In genomic region chr20:46683620-46683938, GRCh38 we compare ENCODE assay signal across 8 cellular contexts. TPM values are rescaled to one million over a fixed set of nuclear protein-coding genes. Genes with fewer than 3 reads are reported as not detected.
DNase-seq lines count a peak whose midpoint lies in the region; ATAC-seq and TF ChIP-seq lines count a peak whose summit lies in the region.
"Had no signal": no experiment of that assay in that cellular context is flagged by ENCODE, and none has a peak within 500 bp of the region (broad histone marks: within the 10 kb centered on the region; RNA-seq: fewer than 3 reads in every experiment).

No MANE protein-coding gene starts in this region.

- ATAC-seq in lower lobe of right lung (no peak), upper lobe of right lung (no peak), GM19463 (IDR thresholded peaks at IDR 0.05; ENCODE audit: unreplicated experiment) (no peak)

- H2AFZ ChIP-seq in PC-9 = no peak overlapping the region

- no peak overlapping the region for H3K27ac ChIP-seq in PC-9
- peak overlapping the region; percentile 33 for H3K27ac ChIP-seq in endodermal cell (ENCODE audit: low read depth, low read length)
- no peak overlapping the region for H3K27ac ChIP-seq in lower lobe of right lung
- no peak overlapping the region for H3K27ac ChIP-seq in upper lobe of right lung
- H3K27ac ChIP-seq: SK-N-MC had no signal

- H4K20me1 ChIP-seq in PC-9 (ENCODE audit: insufficient read depth) = peaks cover 19% of the 10 kb centered on the region

- H3K9me3 Mint-ChIP-seq in endodermal cell = peaks cover 10% of the 10 kb centered on the region
- no peaks in the 10 kb centered on the region for H3K9me3 Mint-ChIP-seq in activated T-helper 1 cell treated with anti-CD3 and anti-CD28 coated beads, Interleukin-12 subunit alpha, Interleukin-12 subunit beta, Interleukin-2, Interleukin-4 antibody, amounts not matched to agents 30 ng/mL and 10 ng/mL and 1 ng/mL, durations not matched to agents 14 hours and 24 hours and 36 hours

- CTCF ChIA-PET in PC-9 (lab: Charles Lee) = no interaction called here

- H3K4me3 ChIP-seq in PC-9 (peak overlapping the region; percentile 47; the same call in 1 of the 2 replicates), endodermal cell (ENCODE audit: low read length) (peak overlapping the region; percentile 67), lower lobe of right lung (peak overlapping the region; percentile 44), upper lobe of right lung (peak overlapping the region; percentile 37)
- H3K4me3 ChIP-seq: SK-N-MC had no signal

- POLR2A ChIA-PET in PC-9 (lab: Charles Lee; ENCODE audit: unreplicated experiment) = no interaction called here

- H3K27me3 Mint-ChIP-seq in endodermal cell (ENCODE audit: insufficient read depth) = no peaks in the 10 kb centered on the region
- no peaks in the 10 kb centered on the region for H3K27me3 Mint-ChIP-seq in activated T-helper 1 cell treated with anti-CD3 and anti-CD28 coated beads, Interleukin-12 subunit alpha, Interleukin-12 subunit beta, Interleukin-2, Interleukin-4 antibody, amounts not matched to agents 30 ng/mL and 10 ng/mL and 1 ng/mL, durations not matched to agents 14 hours and 24 hours and 36 hours (ENCODE audit: insufficient read depth)

- no peak for TF ChIP-seq CTCF in PC-9 (conservative IDR thresholded peaks at IDR 0.05)
- TF ChIP-seq CTCF in endodermal cell (conservative IDR thresholded peaks at IDR 0.05) = no peak
- TF ChIP-seq CTCF in lower lobe of right lung (IDR thresholded peaks at IDR 0.05) = no peak
- TF ChIP-seq CTCF in upper lobe of right lung (IDR thresholded peaks at IDR 0.05) = no peak

- BruUV-seq in PC-9 (replicated peaks; lab: Mats Ljungman, UMichigan) = no TSS peak

- H3K79me2 ChIP-seq in PC-9 (ENCODE audit: low read depth) = peaks cover 49% of the 10 kb centered on the region

- H3K9ac ChIP-seq in endodermal cell (ENCODE audit: extremely low read depth, low read length, poor library complexity, severe bottlenecking) = no peak overlapping the region

- no peaks in the 10 kb centered on the region for H3K9me3 ChIP-seq in PC-9 (ENCODE audit: insufficient read depth, low read depth)
- H3K9me3 ChIP-seq in endodermal cell (ENCODE audit: control insufficient read depth, low read length) = peaks cover 10% of the 10 kb centered on the region
- no peaks in the 10 kb centered on the region for H3K9me3 ChIP-seq in lower lobe of right lung
- no peaks in the 10 kb centered on the region for H3K9me3 ChIP-seq in upper lobe of right lung

- H3K36me3 ChIP-seq in PC-9 (ENCODE audit: low read depth) (peaks cover 12% of the 10 kb centered on the region; the same call in 1 of the 2 replicates), endodermal cell (ENCODE audit: control insufficient read depth, insufficient read depth, low read length) (peaks cover 28% of the 10 kb centered on the region), lower lobe of right lung (peaks cover 31% of the 10 kb centered on the region), upper lobe of right lung (peaks cover 20% of the 10 kb centered on the region)

- peak overlapping the region; percentile 56 for H3K4me3 Mint-ChIP-seq in endodermal cell
- H3K4me3 Mint-ChIP-seq in activated T-helper 1 cell treated with anti-CD3 and anti-CD28 coated beads, Interleukin-12 subunit alpha, Interleukin-12 subunit beta, Interleukin-2, Interleukin-4 antibody, amounts not matched to agents 30 ng/mL and 10 ng/mL and 1 ng/mL, durations not matched to agents 14 hours and 24 hours and 36 hours = no peak overlapping the region

- H3F3A ChIP-seq in PC-9 (ENCODE audit: insufficient read depth, low read depth) = peaks cover 12% of the 10 kb centered on the region; the same call in 1 of the 2 replicates

- WGBS in endodermal cell (ENCODE audit: insufficient coverage in 1 of 2, insufficient read length in 1 of 2), 2 experiments = 71 to 76% methylated on average over 8 to 9 of the region's 9 CpGs

- peaks cover 30% of the 10 kb centered on the region for H3K4me1 Mint-ChIP-seq in endodermal cell
- H3K4me1 Mint-ChIP-seq in activated T-helper 1 cell treated with anti-CD3 and anti-CD28 coated beads, Interleukin-12 subunit alpha, Interleukin-12 subunit beta, Interleukin-2, Interleukin-4 antibody, amounts not matched to agents 30 ng/mL and 10 ng/mL and 1 ng/mL, durations not matched to agents 14 hours and 24 hours and 36 hours (ENCODE audit: low read depth) = peaks cover 56% of the 10 kb centered on the region

- peak overlapping the region; percentile 87 for H3K27ac Mint-ChIP-seq in endodermal cell
- H3K27ac Mint-ChIP-seq in activated T-helper 1 cell treated with anti-CD3 and anti-CD28 coated beads, Interleukin-12 subunit alpha, Interleukin-12 subunit beta, Interleukin-2, Interleukin-4 antibody, amounts not matched to agents 30 ng/mL and 10 ng/mL and 1 ng/mL, durations not matched to agents 14 hours and 24 hours and 36 hours = no peak overlapping the region

- H3K4me1 ChIP-seq in PC-9 (replicated peaks; ENCODE audit: insufficient read depth) (peaks cover 17% of the 10 kb centered on the region), endodermal cell (ENCODE audit: control insufficient read depth, insufficient read depth, low read length) (no peaks in the 10 kb centered on the region), lower lobe of right lung (peaks cover 55% of the 10 kb centered on the region), upper lobe of right lung (peaks cover 41% of the 10 kb centered on the region)

- no peaks in the 10 kb centered on the region for H3K9me2 ChIP-seq in PC-9 (ENCODE audit: insufficient read depth)

- H3K27me3 ChIP-seq in PC-9 (ENCODE audit: insufficient read depth, low read depth) (no peaks in the 10 kb centered on the region), endodermal cell (ENCODE audit: control insufficient read depth, insufficient read depth, low read length, poor library complexity, severe bottlenecking) (no peaks in the 10 kb centered on the region), lower lobe of right lung (ENCODE audit: low read depth) (no peaks in the 10 kb centered on the region), upper lobe of right lung (no peaks in the 10 kb centered on the region)

- DNase-seq in PC-9 = no peak
- no peak for DNase-seq in endodermal cell
- no peak for DNase-seq in lower lobe of right lung
- no peak for DNase-seq in upper lobe of right lung
- DNase-seq in activated T-helper 1 cell treated with anti-CD3 and anti-CD28 coated beads, Interleukin-12 subunit alpha, Interleukin-12 subunit beta, Interleukin-2, Interleukin-4 antibody, amounts not matched to agents 30 ng/mL and 10 ng/mL and 1 ng/mL, durations not matched to agents 14 hours and 24 hours and 36 hours (ENCODE audit: low spot score) = no peak
- DNase-seq in glomerular visceral epithelial cell (ENCODE audit: extremely low spot score) = no peak

- peaks cover 24% of the 10 kb centered on the region for H3K36me3 Mint-ChIP-seq in endodermal cell (ENCODE audit: low read depth)
- H3K36me3 Mint-ChIP-seq in activated T-helper 1 cell treated with anti-CD3 and anti-CD28 coated beads, Interleukin-12 subunit alpha, Interleukin-12 subunit beta, Interleukin-2, Interleukin-4 antibody, amounts not matched to agents 30 ng/mL and 10 ng/mL and 1 ng/mL, durations not matched to agents 14 hours and 24 hours and 36 hours (ENCODE audit: low read depth) = peaks cover 30% of the 10 kb centered on the region

- intact Hi-C loops in PC-9 (cut with micrococcal nuclease; ENCODE audit: unreplicated experiment) = no loop called here
- intact Hi-C loops in lower lobe of right lung (cut with DNase I) = no loop called here
- intact Hi-C loops in upper lobe of right lung (cut with DNase I) = no loop called here
- intact Hi-C loops in activated T-helper 1 cell treated with anti-CD3 and anti-CD28 coated beads, Interleukin-12 subunit alpha, Interleukin-12 subunit beta, Interleukin-2, Interleukin-4 antibody, amounts not matched to agents 30 ng/mL and 10 ng/mL and 1 ng/mL, durations not matched to agents 14 hours and 24 hours and 36 hours (cut with micrococcal nuclease) = no loop called here

- H3K4me2 ChIP-seq in PC-9 = peak overlapping the region; percentile 65

RNA-seq across cellular contexts. Expression of gene TP53RK, which starts 5.7 kb away (rescaled TPM):
- total RNA-seq in PC-9 (2021) (9.9 and 10.4 TPM in 2 replicates), endodermal cell (1 to 10 TPM; 9.4 to 9.9 TPM), lower lobe of right lung (11.9 TPM), upper lobe of right lung (13.3 TPM)
- 18.7 TPM for polyA plus RNA-seq in endodermal cell (2013, experiment 1 of 2)
- polyA plus RNA-seq in endodermal cell (2013, experiment 2 of 2) = 15.2 TPM
- total RNA-seq in activated T-helper 1 cell treated with anti-CD3 and anti-CD28 coated beads, Interleukin-12 subunit alpha, Interleukin-12 subunit beta, Interleukin-2, Interleukin-4 antibody, amounts not matched to agents 30 ng/mL and 10 ng/mL and 1 ng/mL, durations not matched to agents 14 hours and 24 hours and 36 hours = 16.8 and 18.5 TPM in 2 replicates

RNA-seq across cellular contexts. Expression of gene SLC2A10, which starts 25.9 kb away (rescaled TPM):
- 28.6 and 33.6 TPM in 2 replicates for total RNA-seq in PC-9 (2021)
- 10 to 100 TPM; 12.4 to 19.6 TPM for total RNA-seq in endodermal cell
- polyA plus RNA-seq in endodermal cell (2013, experiment 1 of 2) = 9.5 TPM
- polyA plus RNA-seq in endodermal cell (2013, experiment 2 of 2) = 9.9 TPM
- 11.5 TPM for total RNA-seq in lower lobe of right lung
- 17.7 TPM for total RNA-seq in upper lobe of right lung
- not detected in 2 replicates for total RNA-seq in activated T-helper 1 cell treated with anti-CD3 and anti-CD28 coated beads, Interleukin-12 subunit alpha, Interleukin-12 subunit beta, Interleukin-2, Interleukin-4 antibody, amounts not matched to agents 30 ng/mL and 10 ng/mL and 1 ng/mL, durations not matched to agents 14 hours and 24 hours and 36 hours

RNA-seq across cellular contexts. Expression of gene SLC13A3, which starts 32.3 kb away (rescaled TPM):
- total RNA-seq in PC-9 (2021) (6.0 and 9.1 TPM in 2 replicates), endodermal cell (1 to 10 TPM; 7.3 to 9.0 TPM), lower lobe of right lung (2.0 TPM), upper lobe of right lung (1.6 TPM)
- 4.2 TPM for polyA plus RNA-seq in endodermal cell (2013, experiment 1 of 2)
- 3.9 TPM for polyA plus RNA-seq in endodermal cell (2013, experiment 2 of 2)
- total RNA-seq in activated T-helper 1 cell treated with anti-CD3 and anti-CD28 coated beads, Interleukin-12 subunit alpha, Interleukin-12 subunit beta, Interleukin-2, Interleukin-4 antibody, amounts not matched to agents 30 ng/mL and 10 ng/mL and 1 ng/mL, durations not matched to agents 14 hours and 24 hours and 36 hours = 0.24 TPM in 1 of 2 replicates, not detected in the other

Comparison
In these comparisons a context has a peak if more than half of its experiments do, and no peak if none do; other contexts are left out.
1. RNA of gene SLC2A10, which starts 25.9 kb away (total RNA-seq): 28.6 to 33.6 TPM in PC-9, 12.4 to 19.6 TPM in endodermal cell, 17.7 TPM in upper lobe of right lung (single experiment) and 11.5 TPM in lower lobe of right lung (single experiment); not detected in activated T-helper 1 cell treated with anti-CD3 and anti-CD28 coated beads, Interleukin-12 subunit alpha, Interleukin-12 subunit beta, Interleukin-2, Interleukin-4 antibody, amounts not matched to agents 30 ng/mL and 10 ng/mL and 1 ng/mL, durations not matched to agents 14 hours and 24 hours and 36 hours; every median in the first group is over 10 times any median in the second.
2. Peak in every context shown above with its lines, with median percentiles within 50 percentile points of each other: H3K4me3 ChIP-seq.